ENCODE assay signal across 1 cellular context in the genomic region with DNA sequence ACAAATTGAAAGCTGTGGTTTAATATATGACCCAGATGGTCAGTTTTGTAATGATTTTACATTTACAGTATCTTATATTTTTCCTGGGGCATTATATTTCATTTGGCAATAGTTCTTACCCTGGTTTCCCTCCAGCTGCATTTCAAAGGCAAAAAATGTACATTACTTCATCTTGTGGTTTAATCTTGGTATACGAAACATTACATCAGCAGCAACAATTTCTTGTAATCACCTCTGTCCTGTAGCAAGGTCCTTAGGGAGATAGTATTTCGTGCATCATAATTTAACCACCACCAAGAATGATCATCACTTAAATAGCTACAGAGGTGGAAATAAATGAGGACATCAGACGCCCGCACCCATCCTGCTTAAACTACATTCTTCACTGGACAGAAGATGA.
A peak's percentile ranks its signal among the peaks of the same experiment; 100 is the strongest.
TF ChIP-seq lines count a peak whose summit lies in the region.

No MANE protein-coding gene starts in this region.

TF ChIP-seq in HEK293, 187 proteins besides CTCF, POLR2A, EP300 and RAD21 (continued from another document and continues in another):
- TF ChIP-seq, protein P1, sequence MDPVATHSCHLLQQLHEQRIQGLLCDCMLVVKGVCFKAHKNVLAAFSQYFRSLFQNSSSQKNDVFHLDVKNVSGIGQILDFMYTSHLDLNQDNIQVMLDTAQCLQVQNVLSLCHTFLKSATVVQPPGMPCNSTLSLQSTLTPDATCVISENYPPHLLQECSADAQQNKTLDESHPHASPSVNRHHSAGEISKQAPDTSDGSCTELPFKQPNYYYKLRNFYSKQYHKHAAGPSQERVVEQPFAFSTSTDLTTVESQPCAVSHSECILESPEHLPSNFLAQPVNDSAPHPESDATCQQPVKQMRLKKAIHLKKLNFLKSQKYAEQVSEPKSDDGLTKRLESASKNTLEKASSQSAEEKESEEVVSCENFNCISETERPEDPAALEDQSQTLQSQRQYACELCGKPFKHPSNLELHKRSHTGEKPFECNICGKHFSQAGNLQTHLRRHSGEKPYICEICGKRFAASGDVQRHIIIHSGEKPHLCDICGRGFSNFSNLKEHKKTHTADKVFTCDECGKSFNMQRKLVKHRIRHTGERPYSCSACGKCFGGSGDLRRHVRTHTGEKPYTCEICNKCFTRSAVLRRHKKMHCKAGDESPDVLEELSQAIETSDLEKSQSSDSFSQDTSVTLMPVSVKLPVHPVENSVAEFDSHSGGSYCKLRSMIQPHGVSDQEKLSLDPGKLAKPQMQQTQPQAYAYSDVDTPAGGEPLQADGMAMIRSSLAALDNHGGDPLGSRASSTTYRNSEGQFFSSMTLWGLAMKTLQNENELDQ (tag by site-specific recombination; IDR thresholded peaks at IDR 0.05; ENCODE audit: low read depth), result no peak
- no peak for TF ChIP-seq ZNF146 (tag by site-specific recombination; IDR thresholded peaks at IDR 0.05)
- TF ChIP-seq, protein P2, sequence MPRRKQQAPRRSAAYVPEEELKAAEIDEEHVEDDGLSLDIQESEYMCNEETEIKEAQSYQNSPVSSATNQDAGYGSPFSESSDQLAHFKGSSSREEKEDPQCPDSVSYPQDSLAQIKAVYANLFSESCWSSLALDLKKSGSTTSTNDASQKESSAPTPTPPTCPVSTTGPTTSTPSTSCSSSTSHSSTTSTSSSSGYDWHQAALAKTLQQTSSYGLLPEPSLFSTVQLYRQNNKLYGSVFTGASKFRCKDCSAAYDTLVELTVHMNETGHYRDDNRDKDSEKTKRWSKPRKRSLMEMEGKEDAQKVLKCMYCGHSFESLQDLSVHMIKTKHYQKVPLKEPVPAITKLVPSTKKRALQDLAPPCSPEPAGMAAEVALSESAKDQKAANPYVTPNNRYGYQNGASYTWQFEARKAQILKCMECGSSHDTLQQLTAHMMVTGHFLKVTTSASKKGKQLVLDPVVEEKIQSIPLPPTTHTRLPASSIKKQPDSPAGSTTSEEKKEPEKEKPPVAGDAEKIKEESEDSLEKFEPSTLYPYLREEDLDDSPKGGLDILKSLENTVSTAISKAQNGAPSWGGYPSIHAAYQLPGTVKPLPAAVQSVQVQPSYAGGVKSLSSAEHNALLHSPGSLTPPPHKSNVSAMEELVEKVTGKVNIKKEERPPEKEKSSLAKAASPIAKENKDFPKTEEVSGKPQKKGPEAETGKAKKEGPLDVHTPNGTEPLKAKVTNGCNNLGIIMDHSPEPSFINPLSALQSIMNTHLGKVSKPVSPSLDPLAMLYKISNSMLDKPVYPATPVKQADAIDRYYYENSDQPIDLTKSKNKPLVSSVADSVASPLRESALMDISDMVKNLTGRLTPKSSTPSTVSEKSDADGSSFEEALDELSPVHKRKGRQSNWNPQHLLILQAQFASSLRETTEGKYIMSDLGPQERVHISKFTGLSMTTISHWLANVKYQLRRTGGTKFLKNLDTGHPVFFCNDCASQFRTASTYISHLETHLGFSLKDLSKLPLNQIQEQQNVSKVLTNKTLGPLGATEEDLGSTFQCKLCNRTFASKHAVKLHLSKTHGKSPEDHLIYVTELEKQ (tag by site-specific recombination; IDR thresholded peaks at IDR 0.05; ENCODE audit: borderline replicate concordance), result peak; percentile 83
- no peak for TF ChIP-seq ZNF777 (tag by site-specific recombination; IDR thresholded peaks at IDR 0.05; ENCODE audit: borderline replicate concordance)
- no peak for TF ChIP-seq ZNF624 (tag by site-specific recombination; IDR thresholded peaks at IDR 0.05)
- peak; percentile 53; the same call in 1 of the 2 replicates for TF ChIP-seq SCRT2 (tag by site-specific recombination; IDR thresholded peaks at IDR 0.05)
- TF ChIP-seq ZNF660 (tag by site-specific recombination; IDR thresholded peaks at IDR 0.05), result peak; percentile 86
- TF ChIP-seq, protein P3, sequence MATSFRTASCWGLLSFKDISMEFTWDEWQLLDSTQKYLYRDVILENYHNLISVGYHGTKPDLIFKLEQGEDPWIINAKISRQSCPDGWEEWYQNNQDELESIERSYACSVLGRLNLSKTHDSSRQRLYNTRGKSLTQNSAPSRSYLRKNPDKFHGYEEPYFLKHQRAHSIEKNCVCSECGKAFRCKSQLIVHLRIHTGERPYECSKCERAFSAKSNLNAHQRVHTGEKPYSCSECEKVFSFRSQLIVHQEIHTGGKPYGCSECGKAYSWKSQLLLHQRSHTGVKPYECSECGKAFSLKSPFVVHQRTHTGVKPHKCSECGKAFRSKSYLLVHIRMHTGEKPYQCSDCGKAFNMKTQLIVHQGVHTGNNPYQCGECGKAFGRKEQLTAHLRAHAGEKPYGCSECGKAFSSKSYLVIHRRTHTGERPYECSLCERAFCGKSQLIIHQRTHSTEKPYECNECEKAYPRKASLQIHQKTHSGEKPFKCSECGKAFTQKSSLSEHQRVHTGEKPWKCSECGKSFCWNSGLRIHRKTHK (tag by site-specific recombination; IDR thresholded peaks at IDR 0.05), result no peak
- no peak for TF ChIP-seq AEBP2 (tag by site-specific recombination; IDR thresholded peaks at IDR 0.05; ENCODE audit: borderline replicate concordance)
- peak; percentile 66 for TF ChIP-seq KLF8 (tag by site-specific recombination; IDR thresholded peaks at IDR 0.05)
- TF ChIP-seq, protein P4, sequence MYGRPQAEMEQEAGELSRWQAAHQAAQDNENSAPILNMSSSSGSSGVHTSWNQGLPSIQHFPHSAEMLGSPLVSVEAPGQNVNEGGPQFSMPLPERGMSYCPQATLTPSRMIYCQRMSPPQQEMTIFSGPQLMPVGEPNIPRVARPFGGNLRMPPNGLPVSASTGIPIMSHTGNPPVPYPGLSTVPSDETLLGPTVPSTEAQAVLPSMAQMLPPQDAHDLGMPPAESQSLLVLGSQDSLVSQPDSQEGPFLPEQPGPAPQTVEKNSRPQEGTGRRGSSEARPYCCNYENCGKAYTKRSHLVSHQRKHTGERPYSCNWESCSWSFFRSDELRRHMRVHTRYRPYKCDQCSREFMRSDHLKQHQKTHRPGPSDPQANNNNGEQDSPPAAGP (tag by site-specific recombination; IDR thresholded peaks at IDR 0.05), result no peak
- TF ChIP-seq PBX3 (CRISPR knock-in tag; IDR thresholded peaks at IDR 0.05), result no peak
- no peak for TF ChIP-seq ZNF248 (tag by site-specific recombination; IDR thresholded peaks at IDR 0.05)
- no peak for TF ChIP-seq REST (tag by site-specific recombination; IDR thresholded peaks at IDR 0.05)
- TF ChIP-seq OSR2 (tag by site-specific recombination; IDR thresholded peaks at IDR 0.05), result peak; percentile 63; the same call in 1 of the 2 replicates
- TF ChIP-seq ZNF610 (tag by site-specific recombination; IDR thresholded peaks at IDR 0.05; ENCODE audit: borderline replicate concordance), result no peak
- no peak for TF ChIP-seq ZNF112 (tag by site-specific recombination; IDR thresholded peaks at IDR 0.05)
- no peak for TF ChIP-seq ZNF776 (tag by site-specific recombination; IDR thresholded peaks at IDR 0.05; ENCODE audit: borderline replicate concordance)
- peak; percentile 67; the same call in 1 of the 2 replicates for TF ChIP-seq ZBTB44 (tag by site-specific recombination; IDR thresholded peaks at IDR 0.05)
- no peak for TF ChIP-seq ZFP41 (tag by site-specific recombination; IDR thresholded peaks at IDR 0.05; ENCODE audit: borderline replicate concordance)
- no peak for TF ChIP-seq SCRT1 (tag by site-specific recombination; IDR thresholded peaks at IDR 0.05; ENCODE audit: borderline replicate concordance)
- TF ChIP-seq ZNF561 (tag by site-specific recombination; IDR thresholded peaks at IDR 0.05; ENCODE audit: borderline replicate concordance), result no peak
- TF ChIP-seq ZBTB1 (tag by site-specific recombination; IDR thresholded peaks at IDR 0.05), result peak; percentile 86
- TF ChIP-seq, protein P5, sequence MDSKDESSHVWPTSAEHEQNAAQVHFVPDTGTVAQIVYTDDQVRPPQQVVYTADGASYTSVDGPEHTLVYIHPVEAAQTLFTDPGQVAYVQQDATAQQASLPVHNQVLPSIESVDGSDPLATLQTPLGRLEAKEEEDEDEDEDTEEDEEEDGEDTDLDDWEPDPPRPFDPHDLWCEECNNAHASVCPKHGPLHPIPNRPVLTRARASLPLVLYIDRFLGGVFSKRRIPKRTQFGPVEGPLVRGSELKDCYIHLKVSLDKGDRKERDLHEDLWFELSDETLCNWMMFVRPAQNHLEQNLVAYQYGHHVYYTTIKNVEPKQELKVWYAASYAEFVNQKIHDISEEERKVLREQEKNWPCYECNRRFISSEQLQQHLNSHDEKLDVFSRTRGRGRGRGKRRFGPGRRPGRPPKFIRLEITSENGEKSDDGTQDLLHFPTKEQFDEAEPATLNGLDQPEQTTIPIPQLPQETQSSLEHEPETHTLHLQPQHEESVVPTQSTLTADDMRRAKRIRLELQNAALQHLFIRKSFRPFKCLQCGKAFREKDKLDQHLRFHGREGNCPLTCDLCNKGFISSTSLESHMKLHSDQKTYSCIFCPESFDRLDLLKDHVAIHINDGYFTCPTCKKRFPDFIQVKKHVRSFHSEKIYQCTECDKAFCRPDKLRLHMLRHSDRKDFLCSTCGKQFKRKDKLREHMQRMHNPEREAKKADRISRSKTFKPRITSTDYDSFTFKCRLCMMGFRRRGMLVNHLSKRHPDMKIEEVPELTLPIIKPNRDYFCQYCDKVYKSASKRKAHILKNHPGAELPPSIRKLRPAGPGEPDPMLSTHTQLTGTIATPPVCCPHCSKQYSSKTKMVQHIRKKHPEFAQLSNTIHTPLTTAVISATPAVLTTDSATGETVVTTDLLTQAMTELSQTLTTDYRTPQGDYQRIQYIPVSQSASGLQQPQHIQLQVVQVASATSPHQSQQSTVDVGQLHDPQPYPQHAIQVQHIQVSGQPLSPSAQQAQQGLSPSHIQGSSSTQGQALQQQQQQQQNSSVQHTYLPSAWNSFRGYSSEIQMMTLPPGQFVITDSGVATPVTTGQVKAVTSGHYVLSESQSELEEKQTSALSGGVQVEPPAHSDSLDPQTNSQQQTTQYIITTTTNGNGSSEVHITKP (tag by site-specific recombination; IDR thresholded peaks at IDR 0.05), result peak; percentile 40
- TF ChIP-seq, protein P6, sequence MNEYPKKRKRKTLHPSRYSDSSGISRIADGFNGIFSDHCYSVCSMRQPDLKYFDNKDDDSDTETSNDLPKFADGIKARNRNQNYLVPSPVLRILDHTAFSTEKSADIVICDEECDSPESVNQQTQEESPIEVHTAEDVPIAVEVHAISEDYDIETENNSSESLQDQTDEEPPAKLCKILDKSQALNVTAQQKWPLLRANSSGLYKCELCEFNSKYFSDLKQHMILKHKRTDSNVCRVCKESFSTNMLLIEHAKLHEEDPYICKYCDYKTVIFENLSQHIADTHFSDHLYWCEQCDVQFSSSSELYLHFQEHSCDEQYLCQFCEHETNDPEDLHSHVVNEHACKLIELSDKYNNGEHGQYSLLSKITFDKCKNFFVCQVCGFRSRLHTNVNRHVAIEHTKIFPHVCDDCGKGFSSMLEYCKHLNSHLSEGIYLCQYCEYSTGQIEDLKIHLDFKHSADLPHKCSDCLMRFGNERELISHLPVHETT (tag by site-specific recombination; IDR thresholded peaks at IDR 0.05), result peak; percentile 51; the same call in 1 of the 2 replicates
- TF ChIP-seq ZNF600 (tag by site-specific recombination; IDR thresholded peaks at IDR 0.05), result no peak
- TF ChIP-seq ZNF558 (tag by site-specific recombination; IDR thresholded peaks at IDR 0.05), result 0 out of 2 replicates have a peak, but pooled peaks have one; percentile 36
- TF ChIP-seq ZNF266 (tag by site-specific recombination; IDR thresholded peaks at IDR 0.05; ENCODE audit: low read depth), result no peak
- peak; percentile 51; the same call in 1 of the 2 replicates for TF ChIP-seq GLI2 (tag by site-specific recombination; IDR thresholded peaks at IDR 0.05; ENCODE audit: borderline replicate concordance, low read depth)
